12 cellular contexts compared by ENCODE assay signal in the genomic region with DNA sequence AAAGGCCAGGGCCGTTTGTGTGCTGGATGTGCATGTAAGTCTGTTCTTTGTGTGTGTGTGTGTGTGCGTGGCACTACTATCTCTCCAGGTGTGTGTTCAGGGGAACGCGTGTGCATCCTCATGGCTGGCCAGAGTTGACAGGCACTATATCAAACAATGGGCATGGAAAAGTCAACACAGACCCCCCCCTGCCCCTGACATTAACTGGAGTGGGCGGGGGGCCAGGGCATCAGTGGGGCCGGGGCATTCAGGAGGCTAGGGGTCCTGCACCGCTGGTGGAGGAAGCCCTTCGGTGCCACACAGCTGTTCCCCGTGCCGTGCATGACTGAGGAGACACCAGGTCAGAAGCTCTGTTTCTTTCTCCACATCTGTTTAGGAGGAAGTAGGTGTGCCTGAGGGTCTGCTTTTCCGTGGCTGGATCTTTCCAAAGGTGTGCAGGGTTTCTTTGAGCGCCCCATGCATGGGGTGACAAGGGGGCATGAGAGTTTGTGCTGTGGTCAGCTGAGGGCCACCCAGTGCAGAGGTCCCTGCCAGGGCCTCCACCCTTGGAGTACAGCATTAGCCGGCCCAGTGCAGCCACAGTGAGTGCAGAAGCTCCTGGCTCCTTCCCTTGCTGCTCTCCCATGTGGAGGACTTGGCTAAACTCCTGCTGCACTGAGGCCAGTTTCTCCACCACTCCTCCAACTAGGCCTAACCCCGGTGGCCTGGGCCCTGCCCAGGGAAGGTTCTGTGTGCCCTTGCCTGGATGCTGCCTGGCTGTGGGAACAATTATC. TPM values are rescaled to one million over a fixed set of nuclear protein-coding genes. Genes with fewer than 3 reads are reported as not detected.
DNase-seq lines count a peak whose midpoint lies in the region; ATAC-seq, FAIRE-seq and TF ChIP-seq lines count a peak whose summit lies in the region.
"Had no signal": no experiment of that assay in that cellular context is flagged by ENCODE, and none has a peak within 500 bp of the region (broad histone marks: within the 10 kb centered on the region; RNA-seq: fewer than 3 reads in every experiment).

No MANE protein-coding gene starts in this region.

- intact Hi-C loops in left ventricle myocardium superior (cut with micrococcal nuclease), result no loop called here

- no peaks in the 10 kb centered on the region for H3K9me3 Mint-ChIP-seq in progenitor cell of endocrine pancreas (ENCODE audit: low read depth)
- H3K9me3 Mint-ChIP-seq: naive B cell had no signal

- ATAC-seq in left ventricle myocardium superior (peak; percentile 73), HG03442 (IDR thresholded peaks at IDR 0.05; ENCODE audit: unreplicated experiment) (no peak)
- ATAC-seq: activated CD4-positive, alpha-beta T cell treated with anti-CD3 and anti-CD28 coated beads for 36 hours had no signal

- H3K27me3 ChIP-seq in WERI-Rb-1 (ENCODE audit: insufficient read depth, low read depth, severe bottlenecking), result no peaks in the 10 kb centered on the region

- H3K9me3 ChIP-seq in WERI-Rb-1 (ENCODE audit: severe bottlenecking), result no peaks in the 10 kb centered on the region

- TF ChIP-seq CTCF in WERI-Rb-1 (IDR thresholded peaks at IDR 0.05; ENCODE audit: low read depth, low read length) (no peak), progenitor cell of endocrine pancreas (IDR thresholded peaks at IDR 0.05; ENCODE audit: unreplicated experiment) (no peak)

- no peak for FAIRE-seq in frontal cortex (lab: Jason Lieb, UNC)

- H3K4me3 ChIP-seq in WERI-Rb-1 (ENCODE audit: low read depth, low read length), result no peak overlapping the region

- H3K27ac ChIP-seq in WERI-Rb-1, result no peak overlapping the region

- H3K36me3 ChIP-seq in WERI-Rb-1, result no peaks in the 10 kb centered on the region

- no peaks in the 10 kb centered on the region for H3K4me1 Mint-ChIP-seq in progenitor cell of endocrine pancreas (ENCODE audit: low read depth)
- H3K4me1 Mint-ChIP-seq: activated CD4-positive, alpha-beta T cell treated with anti-CD3 and anti-CD28 coated beads for 36 hours; naive B cell had no signal

- H3K4me3 Mint-ChIP-seq in progenitor cell of endocrine pancreas (ENCODE audit: low read depth), result no peak overlapping the region
- H3K4me3 Mint-ChIP-seq: activated CD4-positive, alpha-beta T cell treated with anti-CD3 and anti-CD28 coated beads for 36 hours; naive B cell had no signal

- no peak overlapping the region for H3K27ac Mint-ChIP-seq in progenitor cell of endocrine pancreas
- H3K27ac Mint-ChIP-seq: activated CD4-positive, alpha-beta T cell treated with anti-CD3 and anti-CD28 coated beads for 36 hours had no signal

- DNase-seq in GM03348 (ENCODE audit: low spot score), result peak; percentile 59
- peak; percentile 3 for DNase-seq in WERI-Rb-1
- no peak for DNase-seq in left ventricle myocardium superior
- peak; percentile 7 for DNase-seq in progenitor cell of endocrine pancreas (ENCODE audit: low spot score, unreplicated experiment)
- DNase-seq in frontal cortex (ENCODE audit: low spot score in 2 of 2), result no peak
- DNase-seq in AG08395 (ENCODE audit: low spot score), result no peak
- DNase-seq: activated CD4-positive, alpha-beta T cell treated with anti-CD3 and anti-CD28 coated beads for 36 hours; activated naive CD4-positive, alpha-beta T cell treated with anti-CD3 and anti-CD28 coated beads, Interleukin-2, amount 50 U/mL, for 16 hours; Calu3; naive B cell had no signal

- H3K36me3 Mint-ChIP-seq in progenitor cell of endocrine pancreas (ENCODE audit: insufficient read depth), result no peaks in the 10 kb centered on the region
- H3K36me3 Mint-ChIP-seq: naive B cell had no signal

- H3K27me3 Mint-ChIP-seq in progenitor cell of endocrine pancreas, result peaks cover 16% of the 10 kb centered on the region
- H3K27me3 Mint-ChIP-seq: activated CD4-positive, alpha-beta T cell treated with anti-CD3 and anti-CD28 coated beads for 36 hours had no signal

RNA-seq across cellular contexts. Expression of a gene that starts 7.5 kb away (rescaled TPM):
- total RNA-seq in left ventricle myocardium superior (not detected), progenitor cell of endocrine pancreas (0.26 and 0.44 TPM in 2 replicates), frontal cortex (not detected)
- total RNA-seq: activated CD4-positive, alpha-beta T cell treated with anti-CD3 and anti-CD28 coated beads for 36 hours; Calu3; LHCN-M2 had no signal

RNA-seq across cellular contexts. Expression of a gene that starts 27.3 kb away (rescaled TPM):
- total RNA-seq in left ventricle myocardium superior (0.45 TPM), progenitor cell of endocrine pancreas (0.36 and 0.71 TPM in 2 replicates), frontal cortex (under 0.01 TPM)
- total RNA-seq: activated CD4-positive, alpha-beta T cell treated with anti-CD3 and anti-CD28 coated beads for 36 hours; LHCN-M2 had no signal

RNA-seq across cellular contexts. Expression of a gene that starts 33.7 kb away (rescaled TPM):
- total RNA-seq in left ventricle myocardium superior (not detected), progenitor cell of endocrine pancreas (not detected in 2 replicates), frontal cortex (not detected)
- total RNA-seq: activated CD4-positive, alpha-beta T cell treated with anti-CD3 and anti-CD28 coated beads for 36 hours; Calu3; LHCN-M2 had no signal

Comparison
In these comparisons a context has a peak if more than half of its experiments do, and no peak if none do; other contexts are left out.
1. DNase-seq: peak in GM03348 (single experiment), WERI-Rb-1 (single experiment) and progenitor cell of endocrine pancreas (single experiment); none in left ventricle myocardium superior (single experiment), frontal cortex (0 of 2) and AG08395 (single experiment).